Comparison of ENCODE assay signal across 8 cellular contexts in genomic region chr9:123929870-123930831, GRCh38.
A peak's percentile ranks its signal among the peaks of the same experiment; 100 is the strongest.
DNase-seq lines count a peak whose midpoint lies in the region; ATAC-seq and TF ChIP-seq lines count a peak whose summit lies in the region.

Gene DENND1A (minus strand): TSS chr9:123930126. CDS start chr9:123929905, 221 bp downstream.

- TF ChIP-seq CTCF in retinal pigment epithelial cell (conservative IDR thresholded peaks at IDR 0.05; ENCODE audit: low read depth, low read length): no peak

- peak; percentile 78 for ATAC-seq in GM18498 (IDR thresholded peaks at IDR 0.05; ENCODE audit: unreplicated experiment)
- peak; percentile 64 for ATAC-seq in HG02884 (IDR thresholded peaks at IDR 0.05; ENCODE audit: unreplicated experiment)
- ATAC-seq in GM18870 (IDR thresholded peaks at IDR 0.05; ENCODE audit: unreplicated experiment): no peak

- peak within 1 kb of the TSS; percentile 64 for H3K4me3 ChIP-seq in retinal pigment epithelial cell (ENCODE audit: low read length)

- peak; percentile 46 for DNase-seq in NCI-H1694 (lab: John Stamatoyannopoulos, UW)
- DNase-seq in T-helper 9 cell: peak; percentile 79
- DNase-seq in astrocyte of the hippocampus (ENCODE audit: low read depth, low spot score): peak; percentile 98
- DNase-seq in hippocampal formation (lab: John Stamatoyannopoulos, UW): peak; percentile 82 to 83
- no peak for DNase-seq in retinal pigment epithelial cell (ENCODE audit: low read depth)
